ENCODE assay signal across 11 cellular contexts in the genomic region with DNA sequence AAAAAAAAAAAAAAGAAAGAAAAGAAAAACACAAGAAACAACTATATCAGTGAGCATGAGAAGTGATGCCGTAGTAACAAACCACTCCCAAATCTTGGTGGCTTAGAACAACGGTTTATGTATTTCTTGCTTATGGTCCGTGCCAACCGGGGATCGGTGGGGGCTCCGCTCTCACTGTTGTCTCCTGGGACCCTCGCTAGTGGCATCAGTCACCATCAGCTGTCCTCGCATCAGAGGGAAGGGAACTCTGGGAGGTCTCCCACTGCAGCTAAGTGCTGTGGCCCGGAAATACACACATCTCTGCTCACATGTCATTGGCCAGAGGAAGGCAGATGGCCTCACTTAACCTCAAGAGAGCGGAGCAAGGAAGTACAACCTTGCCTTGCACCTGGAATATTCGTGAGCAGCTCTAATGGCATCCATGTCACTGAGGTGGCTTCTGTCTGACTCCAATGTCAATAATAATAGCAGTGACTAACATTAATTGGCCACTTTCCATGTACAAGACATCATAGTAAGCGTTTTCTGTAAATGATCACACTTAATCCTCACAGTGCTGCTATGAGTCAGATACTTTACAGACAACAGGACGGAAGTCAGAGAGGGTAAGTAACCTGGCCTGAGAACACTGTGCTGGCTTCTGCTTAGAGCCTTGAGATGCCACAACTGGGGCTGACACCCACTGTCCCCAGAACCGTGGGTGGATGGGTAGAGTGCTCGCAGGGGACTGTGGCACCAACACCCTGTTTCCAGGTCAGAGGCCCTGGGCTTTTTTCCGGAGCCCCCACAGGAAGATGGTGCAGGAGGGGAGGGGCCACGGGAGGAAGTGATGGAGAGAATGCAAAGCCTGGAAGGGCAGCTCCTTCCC. TPM values are rescaled to one million over a fixed set of nuclear protein-coding genes. Genes with fewer than 3 reads are reported as not detected.
DNase-seq lines count a peak whose midpoint lies in the region; ATAC-seq and TF ChIP-seq lines count a peak whose summit lies in the region.
"Had no signal": no experiment of that assay in that cellular context is flagged by ENCODE, and none has a peak within 500 bp of the region (broad histone marks: within the 10 kb centered on the region; RNA-seq: fewer than 3 reads in every experiment).

No MANE protein-coding gene starts in this region.

- no peak for TF ChIP-seq CTCF in astrocyte of the spinal cord (IDR thresholded peaks at IDR 0.05; ENCODE audit: low read depth, low read length)
- no peak for TF ChIP-seq CTCF in right lobe of liver (IDR thresholded peaks at IDR 0.05)

- WGBS in right lobe of liver (ENCODE audit: insufficient coverage, low coverage, low lambda C conversion rate, missing lambda C conversion rate), result 34% methylated on average over 4 of the region's 17 CpGs

- no peaks in the 10 kb centered on the region for H3K36me3 ChIP-seq in right lobe of liver
- H3K36me3 ChIP-seq: HAP-1 had no signal

- no peaks in the 10 kb centered on the region for H3K27me3 ChIP-seq in right lobe of liver

- H3K9me3 ChIP-seq in right lobe of liver, result no peaks in the 10 kb centered on the region
- H3K9me3 ChIP-seq: HAP-1 had no signal

- H3K27ac ChIP-seq in right lobe of liver, result no peak overlapping the region

- DNase-seq in COLO668 (lab: John Stamatoyannopoulos, UW; ENCODE audit: unreplicated experiment) (peak; percentile 10), LHCN-M2 (ENCODE audit: low read depth) (peak; percentile 88), astrocyte of the spinal cord (ENCODE audit: low read depth, low spot score) (peak; percentile 57), right lobe of liver (no peak), left ventricle myocardium superior (no peak), Right ventricle myocardium inferior (ENCODE audit: missing footprints) (no peak)
- no peak for DNase-seq in activated CD4-positive, CD25-positive, alpha-beta regulatory T cell treated with anti-CD3 and anti-CD28 coated beads, Interleukin-2, amount 50 U/mL, for 72 hours
- DNase-seq: Kasumi-1, left cardiac atrium had no signal

- H3K4me1 ChIP-seq in right lobe of liver, result no peaks in the 10 kb centered on the region
- H3K4me1 ChIP-seq: HAP-1 had no signal

- intact Hi-C loops in right lobe of liver (cut with DNase I) (no loop called here), left ventricle myocardium superior (cut with micrococcal nuclease) (no loop called here), Right ventricle myocardium inferior (cut with DNase I) (no loop called here)

- ATAC-seq in right lobe of liver (peak in 3 of 4 donors; percentile 16 to 86 (median 22)), left ventricle myocardium superior (no peak), Right ventricle myocardium inferior (no peak), GM18520 (IDR thresholded peaks at IDR 0.05; ENCODE audit: unreplicated experiment) (no peak)

- no peak overlapping the region for H3K4me3 ChIP-seq in astrocyte of the spinal cord (ENCODE audit: low read depth, low read length)
- H3K4me3 ChIP-seq in right lobe of liver, result no peak overlapping the region
- H3K4me3 ChIP-seq: HAP-1 had no signal

- TF ChIP-seq POLR2A in right lobe of liver (IDR thresholded peaks at IDR 0.05), result no peak

- in situ Hi-C loops in astrocyte of the spinal cord (cut with HindIII; ENCODE audit: low sequenced_read_pairs), result no loop called here

RNA-seq across cellular contexts. Expression of gene LHFPL5, which starts 5.9 kb away (rescaled TPM):
- 0.17 TPM in 1 of 2 replicates, not detected in the other for total RNA-seq in LHCN-M2 (2014; rRNA removed)
- not detected for polyA plus RNA-seq in LHCN-M2 (2012)
- not detected for total RNA-seq in right lobe of liver
- not detected for total RNA-seq in left ventricle myocardium superior
- total RNA-seq in Right ventricle myocardium inferior, result not detected
- total RNA-seq: left cardiac atrium had no signal

RNA-seq across cellular contexts. Expression of gene CLPS, which starts 13.9 kb away (rescaled TPM):
- total RNA-seq in LHCN-M2 (2014; rRNA removed) (not detected in 2 replicates), right lobe of liver (not detected), left ventricle myocardium superior (not detected), Right ventricle myocardium inferior (not detected)
- not detected for polyA plus RNA-seq in LHCN-M2 (2012)
- total RNA-seq: left cardiac atrium had no signal

RNA-seq across cellular contexts. Expression of gene CLPSL1, which starts 30.2 kb away (rescaled TPM):
- total RNA-seq in LHCN-M2 (2014; rRNA removed) (not detected in 2 replicates), right lobe of liver (not detected), left ventricle myocardium superior (not detected), Right ventricle myocardium inferior (not detected)
- not detected for polyA plus RNA-seq in LHCN-M2 (2012)
- total RNA-seq: left cardiac atrium had no signal

RNA-seq across cellular contexts. Expression of gene CLPSL2, which starts 34.7 kb away (rescaled TPM):
- total RNA-seq in LHCN-M2 (2014; rRNA removed) (not detected in 2 replicates), right lobe of liver (not detected), left ventricle myocardium superior (not detected), Right ventricle myocardium inferior (not detected)
- 0.44 TPM for polyA plus RNA-seq in LHCN-M2 (2012)
- total RNA-seq: left cardiac atrium had no signal

Comparison
In these comparisons a context has a peak if more than half of its experiments do, and no peak if none do; other contexts are left out.
1. DNase-seq: peak in COLO668 (single experiment), LHCN-M2 (single experiment) and astrocyte of the spinal cord (single experiment); none in right lobe of liver (0 of 3), left ventricle myocardium superior (single experiment), activated CD4-positive, CD25-positive, alpha-beta regulatory T cell treated with anti-CD3 and anti-CD28 coated beads, Interleukin-2, amount 50 U/mL, for 72 hours (single experiment) and Right ventricle myocardium inferior (single experiment).
2. ATAC-seq: peak in right lobe of liver (3 of 4); none in left ventricle myocardium superior (single experiment), Right ventricle myocardium inferior (single experiment) and GM18520 (single experiment).